In genomic region chr17:30719131-30719973, GRCh38 we compare ENCODE assay signal across 8 cellular contexts.
DNase-seq lines count a peak whose midpoint lies in the region; ATAC-seq and TF ChIP-seq lines count a peak whose summit lies in the region.
"Not testable (repeated sequence)": the region's sequence is repeated elsewhere in the genome, so short reads cannot be mapped to it uniquely, and the experiment has no call there.

No MANE protein-coding gene starts in this region.

- peaks cover 11 to 14% (median 12%) of the 10 kb centered on the region in 3 donors for H3K4me1 Mint-ChIP-seq in CD8-positive, alpha-beta memory T cell
- H3K4me1 Mint-ChIP-seq in neural crest cell: peaks cover 13% of the 10 kb centered on the region

- POLR2A ChIA-PET in CD8-positive, alpha-beta memory T cell (lab: Charles Lee): not testable (repeated sequence)

- H3K27me3 ChIP-seq in CD8-positive, alpha-beta memory T cell (ENCODE audit: insufficient read depth, low read length, poor library complexity, severe bottlenecking): not testable (repeated sequence)

- not testable (repeated sequence) for H3K27me3 Mint-ChIP-seq in CD8-positive, alpha-beta memory T cell; neural crest cell (ENCODE audit: low read depth)

- peak; percentile 37; the same call in 1 of the 2 replicates for TF ChIP-seq RAD21 in Ishikawa (IDR thresholded peaks at IDR 0.05; ENCODE audit: low read depth)

- H3K4me3 ChIP-seq in CD8-positive, alpha-beta memory T cell (ENCODE audit: low read length): not testable (repeated sequence)

- ATAC-seq in Right ventricle myocardium inferior: not testable (repeated sequence)

- H3K9me3 Mint-ChIP-seq in CD8-positive, alpha-beta memory T cell; neural crest cell: not testable (repeated sequence)

- peak overlapping the region in 5 of 7 donors; percentile 1 to 52 (median 26) for H3K4me3 Mint-ChIP-seq in CD8-positive, alpha-beta memory T cell
- H3K4me3 Mint-ChIP-seq in neural crest cell: peak overlapping the region; percentile 10

- peak; percentile 51 to 81 (median 67) for DNase-seq in CD8-positive, alpha-beta memory T cell
- DNase-seq in OCI-M1 (lab: John Stamatoyannopoulos, UW): peak; percentile 68
- peak; percentile 88 for DNase-seq in activated CD4-positive, alpha-beta T cell treated with anti-CD3 and anti-CD28 coated beads for 48 hours
- DNase-seq in astrocyte of the hippocampus (ENCODE audit: low read depth, low spot score): peak; percentile 61
- DNase-seq in Right ventricle myocardium inferior (ENCODE audit: missing footprints): peak; percentile 84
- DNase-seq in neural crest cell (ENCODE audit: low read depth, low spot score): peak; percentile 77
- peak; percentile 62 for DNase-seq in stimulated activated CD8-positive, alpha-beta memory T cell treated with anti-CD3 and anti-CD28 coated beads, Interleukin-4, amount 100 ng/mL, for 24 hours (ENCODE audit: low read depth)

- not testable (repeated sequence) for H3K9me3 ChIP-seq in CD8-positive, alpha-beta memory T cell (ENCODE audit: low read length)

- not testable (repeated sequence) for H3K4me1 ChIP-seq in CD8-positive, alpha-beta memory T cell (ENCODE audit: insufficient read depth, low read length)

- intact Hi-C loops in Right ventricle myocardium inferior (cut with DNase I): not testable (repeated sequence)

- not testable (repeated sequence) for TF ChIP-seq EP300 in Ishikawa (IDR thresholded peaks at IDR 0.05; ENCODE audit: borderline replicate concordance)

- H3K27ac ChIP-seq in CD8-positive, alpha-beta memory T cell (ENCODE audit: low read depth, low read length): not testable (repeated sequence)

- H3K36me3 Mint-ChIP-seq in CD8-positive, alpha-beta memory T cell; neural crest cell (ENCODE audit: low read depth): not testable (repeated sequence)

- not testable (repeated sequence) for H3K36me3 ChIP-seq in CD8-positive, alpha-beta memory T cell (ENCODE audit: insufficient read depth, low read length)

- CTCF ChIA-PET in CD8-positive, alpha-beta memory T cell (lab: Charles Lee): interaction anchor here (1.0 to 1.6 kb wide), 2 partner anchors 106 to 611 kb away, joined by 3 to 6 read pairs; no protein-coding TSS in a partner anchor

- peak overlapping the region in 3 of 8 donors; percentile 8 to 18 (median 8) for H3K27ac Mint-ChIP-seq in CD8-positive, alpha-beta memory T cell
- not testable (repeated sequence) for H3K27ac Mint-ChIP-seq in neural crest cell (ENCODE audit: unreplicated experiment)

- peak; percentile 77 for TF ChIP-seq CTCF in neural crest cell (conservative IDR thresholded peaks at IDR 0.05)
